ENCODE assay signal across 12 cellular contexts in genomic region chr20:61719691-61720347, GRCh38.
DNase-seq lines count a peak whose midpoint lies in the region; ATAC-seq and TF ChIP-seq lines count a peak whose summit lies in the region.
"Had no signal": no experiment of that assay in that cellular context is flagged by ENCODE, and none has a peak within 500 bp of the region (broad histone marks: within the 10 kb centered on the region; RNA-seq: fewer than 3 reads in every experiment).

No MANE protein-coding gene starts in this region.

- H3K27ac Mint-ChIP-seq in WTC11 (peak overlapping the region; percentile 51), natural killer cell (peak overlapping the region; percentile 84 to 88)
- H3K27ac Mint-ChIP-seq in stimulated activated effector memory CD8-positive, alpha-beta T cell treated with anti-CD3 and anti-CD28 coated beads, Interleukin-12 subunit alpha, Interleukin-12 subunit beta, amount 100 ng/mL, for 72 hours: peak overlapping the region; percentile 76

- peaks cover 11% of the 10 kb centered on the region; the same call in 1 of the 2 replicates for H3K36me3 Mint-ChIP-seq in WTC11
- H3K36me3 Mint-ChIP-seq in natural killer cell: no peaks in the 10 kb centered on the region
- H3K36me3 Mint-ChIP-seq in stimulated activated effector memory CD8-positive, alpha-beta T cell treated with anti-CD3 and anti-CD28 coated beads, Interleukin-12 subunit alpha, Interleukin-12 subunit beta, amount 100 ng/mL, for 72 hours: no peaks in the 10 kb centered on the region

- ATAC-seq in WTC11 (no peak), natural killer cell (peak; percentile 72 to 85 (median 78))
- peak; percentile 51 for ATAC-seq in stimulated activated effector memory CD8-positive, alpha-beta T cell treated with anti-CD3 and anti-CD28 coated beads, Interleukin-12 subunit alpha, Interleukin-12 subunit beta, amount 100 ng/mL, for 72 hours
- ATAC-seq: HepG2 had no signal

- peaks cover 18% of the 10 kb centered on the region for H3K27me3 Mint-ChIP-seq in WTC11 (ENCODE audit: low read depth)
- no peaks in the 10 kb centered on the region for H3K27me3 Mint-ChIP-seq in natural killer cell (ENCODE audit: low read depth in 2 of 2)

- intact Hi-C loops in natural killer cell (cut with micrococcal nuclease): no loop called here

- H3K4me1 Mint-ChIP-seq in WTC11: peaks cover 16% of the 10 kb centered on the region
- H3K4me1 Mint-ChIP-seq in natural killer cell: peaks cover 10 to 18% of the 10 kb centered on the region in 2 donors
- peaks cover 17% of the 10 kb centered on the region for H3K4me1 Mint-ChIP-seq in stimulated activated effector memory CD8-positive, alpha-beta T cell treated with anti-CD3 and anti-CD28 coated beads, Interleukin-12 subunit alpha, Interleukin-12 subunit beta, amount 100 ng/mL, for 72 hours

- H3K9me3 Mint-ChIP-seq in WTC11: peaks cover 9% of the 10 kb centered on the region
- no peaks in the 10 kb centered on the region for H3K9me3 Mint-ChIP-seq in natural killer cell
- no peaks in the 10 kb centered on the region for H3K9me3 Mint-ChIP-seq in stimulated activated effector memory CD8-positive, alpha-beta T cell treated with anti-CD3 and anti-CD28 coated beads, Interleukin-12 subunit alpha, Interleukin-12 subunit beta, amount 100 ng/mL, for 72 hours

- POLR2A ChIA-PET in WTC11 (lab: Charles Lee): interaction anchor here (0.8 kb wide), 1 partner anchor 793 kb away, joined by 10 read pairs; no protein-coding TSS in a partner anchor

- DNase-seq in WTC11 (ENCODE audit: low spot score) (no peak), activated gamma-delta T cell treated with Interleukin-2 at 50 U/mL for 16 hours (peak; percentile 45), natural killer cell (peak; percentile 39), pons (ENCODE audit: low spot score) (no peak), ACHN (no peak), DMS53 (lab: John Stamatoyannopoulos, UW) (no peak), NCI-H748 (lab: John Stamatoyannopoulos, UW; ENCODE audit: unreplicated experiment) (no peak)
- peak in 1 of 2 donors; percentile 61 for DNase-seq in stimulated activated effector memory CD8-positive, alpha-beta T cell treated with anti-CD3 and anti-CD28 coated beads, Interleukin-12 subunit alpha, Interleukin-12 subunit beta, amount 100 ng/mL, for 72 hours (ENCODE audit: low spot score in 2 of 2)
- DNase-seq: adrenal gland, foreskin fibroblast, GM23248 had no signal

- TF ChIP-seq CTCF in WTC11 (IDR thresholded peaks at IDR 0.05) (no peak), natural killer cell (IDR thresholded peaks at IDR 0.05) (no peak)

- no peak overlapping the region for H3K4me3 Mint-ChIP-seq in WTC11
- H3K4me3 Mint-ChIP-seq in natural killer cell: peak overlapping the region; percentile 86
- peak overlapping the region; percentile 69 for H3K4me3 Mint-ChIP-seq in stimulated activated effector memory CD8-positive, alpha-beta T cell treated with anti-CD3 and anti-CD28 coated beads, Interleukin-12 subunit alpha, Interleukin-12 subunit beta, amount 100 ng/mL, for 72 hours

- CTCF ChIA-PET in WTC11 (lab: Charles Lee): interaction anchor here (1.3 kb wide), 1 partner anchor 155 kb away, joined by 4 read pairs; no protein-coding TSS in a partner anchor

- in situ Hi-C loops in ACHN (cut with HindIII; ENCODE audit: low pct_ligation_motif_present, low pct_unique_long_range_greater_than_20kb, low sequenced_read_pairs): no loop called here

TF ChIP-seq in WTC11, 78 proteins besides CTCF, POLR2A, EP300 and RAD21:
- TF ChIP-seq, protein P1, sequence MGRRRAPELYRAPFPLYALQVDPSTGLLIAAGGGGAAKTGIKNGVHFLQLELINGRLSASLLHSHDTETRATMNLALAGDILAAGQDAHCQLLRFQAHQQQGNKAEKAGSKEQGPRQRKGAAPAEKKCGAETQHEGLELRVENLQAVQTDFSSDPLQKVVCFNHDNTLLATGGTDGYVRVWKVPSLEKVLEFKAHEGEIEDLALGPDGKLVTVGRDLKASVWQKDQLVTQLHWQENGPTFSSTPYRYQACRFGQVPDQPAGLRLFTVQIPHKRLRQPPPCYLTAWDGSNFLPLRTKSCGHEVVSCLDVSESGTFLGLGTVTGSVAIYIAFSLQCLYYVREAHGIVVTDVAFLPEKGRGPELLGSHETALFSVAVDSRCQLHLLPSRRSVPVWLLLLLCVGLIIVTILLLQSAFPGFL (CRISPR knock-in tag; IDR thresholded peaks at IDR 0.05; ENCODE audit: borderline replicate concordance): no peak
- TF ChIP-seq, protein P2, sequence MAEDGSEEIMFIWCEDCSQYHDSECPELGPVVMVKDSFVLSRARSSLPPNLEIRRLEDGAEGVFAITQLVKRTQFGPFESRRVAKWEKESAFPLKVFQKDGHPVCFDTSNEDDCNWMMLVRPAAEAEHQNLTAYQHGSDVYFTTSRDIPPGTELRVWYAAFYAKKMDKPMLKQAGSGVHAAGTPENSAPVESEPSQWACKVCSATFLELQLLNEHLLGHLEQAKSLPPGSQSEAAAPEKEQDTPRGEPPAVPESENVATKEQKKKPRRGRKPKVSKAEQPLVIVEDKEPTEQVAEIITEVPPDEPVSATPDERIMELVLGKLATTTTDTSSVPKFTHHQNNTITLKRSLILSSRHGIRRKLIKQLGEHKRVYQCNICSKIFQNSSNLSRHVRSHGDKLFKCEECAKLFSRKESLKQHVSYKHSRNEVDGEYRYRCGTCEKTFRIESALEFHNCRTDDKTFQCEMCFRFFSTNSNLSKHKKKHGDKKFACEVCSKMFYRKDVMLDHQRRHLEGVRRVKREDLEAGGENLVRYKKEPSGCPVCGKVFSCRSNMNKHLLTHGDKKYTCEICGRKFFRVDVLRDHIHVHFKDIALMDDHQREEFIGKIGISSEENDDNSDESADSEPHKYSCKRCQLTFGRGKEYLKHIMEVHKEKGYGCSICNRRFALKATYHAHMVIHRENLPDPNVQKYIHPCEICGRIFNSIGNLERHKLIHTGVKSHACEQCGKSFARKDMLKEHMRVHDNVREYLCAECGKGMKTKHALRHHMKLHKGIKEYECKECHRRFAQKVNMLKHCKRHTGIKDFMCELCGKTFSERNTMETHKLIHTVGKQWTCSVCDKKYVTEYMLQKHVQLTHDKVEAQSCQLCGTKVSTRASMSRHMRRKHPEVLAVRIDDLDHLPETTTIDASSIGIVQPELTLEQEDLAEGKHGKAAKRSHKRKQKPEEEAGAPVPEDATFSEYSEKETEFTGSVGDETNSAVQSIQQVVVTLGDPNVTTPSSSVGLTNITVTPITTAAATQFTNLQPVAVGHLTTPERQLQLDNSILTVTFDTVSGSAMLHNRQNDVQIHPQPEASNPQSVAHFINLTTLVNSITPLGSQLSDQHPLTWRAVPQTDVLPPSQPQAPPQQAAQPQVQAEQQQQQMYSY (CRISPR knock-in tag; IDR thresholded peaks at IDR 0.05): peak; percentile 86
- TF ChIP-seq, protein P3, sequence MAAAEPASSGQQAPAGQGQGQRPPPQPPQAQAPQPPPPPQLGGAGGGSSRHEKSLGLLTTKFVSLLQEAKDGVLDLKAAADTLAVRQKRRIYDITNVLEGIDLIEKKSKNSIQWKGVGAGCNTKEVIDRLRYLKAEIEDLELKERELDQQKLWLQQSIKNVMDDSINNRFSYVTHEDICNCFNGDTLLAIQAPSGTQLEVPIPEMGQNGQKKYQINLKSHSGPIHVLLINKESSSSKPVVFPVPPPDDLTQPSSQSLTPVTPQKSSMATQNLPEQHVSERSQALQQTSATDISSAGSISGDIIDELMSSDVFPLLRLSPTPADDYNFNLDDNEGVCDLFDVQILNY (CRISPR knock-in tag; IDR thresholded peaks at IDR 0.05): no peak
- TF ChIP-seq ZNF512 (CRISPR knock-in tag; IDR thresholded peaks at IDR 0.05; ENCODE audit: borderline replicate concordance) (no peak), RELA (CRISPR knock-in tag; IDR thresholded peaks at IDR 0.05; ENCODE audit: borderline replicate concordance) (no peak), TEAD1 (CRISPR knock-in tag; IDR thresholded peaks at IDR 0.05) (no peak)
- TF ChIP-seq, protein P4, sequence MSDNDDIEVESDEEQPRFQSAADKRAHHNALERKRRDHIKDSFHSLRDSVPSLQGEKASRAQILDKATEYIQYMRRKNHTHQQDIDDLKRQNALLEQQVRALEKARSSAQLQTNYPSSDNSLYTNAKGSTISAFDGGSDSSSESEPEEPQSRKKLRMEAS (CRISPR knock-in tag; IDR thresholded peaks at IDR 0.05): no peak

Comparison
In these comparisons a context has a peak if more than half of its experiments do, and no peak if none do; other contexts are left out.
1. DNase-seq: peak in activated gamma-delta T cell treated with Interleukin-2 at 50 U/mL for 16 hours (single experiment) and natural killer cell (single experiment); none in WTC11 (single experiment), pons (single experiment), ACHN (single experiment), DMS53 (single experiment) and NCI-H748 (single experiment).
2. Peak in every context shown above with its lines, with median percentiles within 50 percentile points of each other: H3K27ac Mint-ChIP-seq.